In the genomic region with DNA sequence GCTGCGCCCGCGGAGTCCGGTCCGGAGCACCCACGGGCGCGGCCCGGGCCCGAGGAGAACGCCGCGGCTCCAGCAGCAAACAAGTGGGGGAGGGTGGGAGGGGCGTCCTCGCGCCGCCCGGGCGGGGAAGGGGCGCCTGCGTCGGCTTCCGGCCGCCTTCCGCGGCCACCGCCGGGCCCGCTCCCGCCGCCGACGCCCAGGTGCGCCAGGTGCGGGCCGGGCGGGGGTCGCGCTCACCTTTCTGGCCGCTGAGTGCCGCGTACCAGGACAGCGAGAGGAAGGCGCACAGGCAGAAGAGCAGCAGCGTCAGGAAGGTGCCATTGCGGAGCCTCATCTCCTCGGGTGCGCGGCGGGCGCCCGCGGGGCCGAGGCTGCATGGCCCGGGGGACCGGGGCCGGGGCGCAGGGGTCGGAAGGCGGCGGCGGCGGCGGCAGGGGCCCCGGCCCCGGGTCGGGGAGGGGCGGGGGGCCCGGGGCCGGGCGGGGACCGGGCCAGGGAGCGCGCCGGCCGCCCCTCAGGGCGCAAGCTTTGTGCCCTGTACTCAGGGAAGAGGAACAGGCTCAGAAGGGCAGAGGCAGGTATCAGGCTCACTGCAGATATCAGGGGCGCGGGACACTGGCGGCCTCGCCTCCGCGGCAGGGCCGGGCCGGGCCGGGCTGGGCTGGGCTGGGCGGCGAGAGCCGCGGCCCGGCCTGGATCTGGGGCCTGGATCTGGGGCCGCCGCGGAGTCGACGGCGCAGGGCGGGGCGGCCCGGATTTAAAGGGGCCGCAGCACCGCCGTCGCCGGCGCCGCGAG, we compare ENCODE assay signal across 8 cellular contexts. TPM values are rescaled to one million over a fixed set of nuclear protein-coding genes. Genes with fewer than 3 reads are reported as not detected.
A peak's percentile ranks its signal among the peaks of the same experiment; 100 is the strongest.
DNase-seq lines count a peak whose midpoint lies in the region; ATAC-seq, FAIRE-seq and TF ChIP-seq lines count a peak whose summit lies in the region.

A gene (minus strand): TSS at position 617 of the 796 bp plus-strand sequence. CDS start 283 bp downstream, at position 334.

- peak within 1 kb of the TSS; percentile 79 for H3K4me3 Mint-ChIP-seq in activated B cell treated with CpG ODN at 0.5 μM for 24 hours
- H3K4me3 Mint-ChIP-seq in dendritic cell treated with granulocyte-macrophage colony-stimulating factor and Interleukin-4, amounts not matched to agents 40 ng/mL and 50 ng/mL, for 4 days = peak within 1 kb of the TSS; percentile 86

- peak; percentile 67; the same call in 1 of the 2 replicates for TF ChIP-seq POLR2A in GM12892 (IDR thresholded peaks at IDR 0.05; ENCODE audit: low read depth, low read length)

- ATAC-seq in HG02798 (IDR thresholded peaks at IDR 0.05; ENCODE audit: poor library complexity, unreplicated experiment) (peak; percentile 77), activated B cell treated with CpG ODN at 0.5 μM for 24 hours (ENCODE audit: low read depth) (peak; percentile 79), left colon (peak; percentile 62)

- TF ChIP-seq CTCF in activated B cell treated with CpG ODN at 0.5 μM for 24 hours (IDR thresholded peaks at IDR 0.05) = no peak

- H3K27me3 Mint-ChIP-seq in activated B cell treated with CpG ODN at 0.5 μM for 24 hours = no peaks in the 10 kb centered on the region
- H3K27me3 Mint-ChIP-seq in dendritic cell treated with granulocyte-macrophage colony-stimulating factor and Interleukin-4, amounts not matched to agents 40 ng/mL and 50 ng/mL, for 4 days = no peaks in the 10 kb centered on the region

- peak within 1 kb of the TSS; percentile 70 for H3K27ac Mint-ChIP-seq in activated B cell treated with CpG ODN at 0.5 μM for 24 hours
- H3K27ac Mint-ChIP-seq in dendritic cell treated with granulocyte-macrophage colony-stimulating factor and Interleukin-4, amounts not matched to agents 40 ng/mL and 50 ng/mL, for 4 days = peak within 1 kb of the TSS; percentile 77

- no peaks in the 10 kb centered on the region for H3K9me3 Mint-ChIP-seq in activated B cell treated with CpG ODN at 0.5 μM for 24 hours
- no peaks in the 10 kb centered on the region for H3K9me3 Mint-ChIP-seq in dendritic cell treated with granulocyte-macrophage colony-stimulating factor and Interleukin-4, amounts not matched to agents 40 ng/mL and 50 ng/mL, for 4 days

- POLR2A ChIA-PET in activated B cell treated with CpG ODN at 0.5 μM for 24 hours (lab: Charles Lee) = interaction anchor here (0.6 to 3.8 kb wide), 10 partner anchors 12 to 1738 kb away, joined by 3 to 58 read pairs (median 4); a partner anchor contains a TSS

- peak; percentile 98 for DNase-seq in 8988T
- DNase-seq in GM12892 (ENCODE audit: insufficient read length) = peak; percentile 91
- peak; percentile 70 for DNase-seq in NCI-H146 (lab: John Stamatoyannopoulos, UW)
- DNase-seq in activated B cell treated with CpG ODN at 0.5 μM for 24 hours = peak; percentile 69
- peak; percentile 80 to 85 for DNase-seq in left colon
- DNase-seq in stimulated activated CD4-positive, alpha-beta T cell treated with anti-CD3 and anti-CD28 coated beads, Interleukin-2, amount 100 ng/mL, for 4 hours (ENCODE audit: low read depth) = peak; percentile 33

- peaks cover 4% of the 10 kb centered on the region for H3K36me3 Mint-ChIP-seq in activated B cell treated with CpG ODN at 0.5 μM for 24 hours (ENCODE audit: low read depth)
- H3K36me3 Mint-ChIP-seq in dendritic cell treated with granulocyte-macrophage colony-stimulating factor and Interleukin-4, amounts not matched to agents 40 ng/mL and 50 ng/mL, for 4 days (ENCODE audit: low read depth) = peaks cover 21% of the 10 kb centered on the region

- intact Hi-C loops in activated B cell treated with CpG ODN at 0.5 μM for 24 hours (cut with micrococcal nuclease) (loop anchor here (1.0 kb wide), 2 partner anchors 13 to 52 kb away; a partner anchor contains a TSS), left colon (cut with DNase I, micrococcal nuclease) (no loop called here)
- intact Hi-C loops in dendritic cell treated with granulocyte-macrophage colony-stimulating factor and Interleukin-4, amounts not matched to agents 40 ng/mL and 50 ng/mL, for 4 days (cut with micrococcal nuclease) = loop anchor here (2.0 to 5.0 kb wide), 2 partner anchors 14 to 266 kb away; a partner anchor contains a TSS

- H3K4me1 Mint-ChIP-seq in activated B cell treated with CpG ODN at 0.5 μM for 24 hours = peaks cover 37% of the 10 kb centered on the region
- H3K4me1 Mint-ChIP-seq in dendritic cell treated with granulocyte-macrophage colony-stimulating factor and Interleukin-4, amounts not matched to agents 40 ng/mL and 50 ng/mL, for 4 days (ENCODE audit: low read depth) = peaks cover 56% of the 10 kb centered on the region

- no peak for FAIRE-seq in GM12892 (lab: Jason Lieb, UNC)

- CTCF ChIA-PET in activated B cell treated with CpG ODN at 0.5 μM for 24 hours (lab: Charles Lee) = interaction anchor here (1.1 kb wide), 1 partner anchor 165 kb away, joined by 3 read pairs; no protein-coding TSS in a partner anchor

RNA-seq across cellular contexts. Expression of the gene that starts here (rescaled TPM):
- 51.3 TPM for polyA plus RNA-seq in GM12892 (2012; ENCODE audit: missing spikeins)
- total RNA-seq in activated B cell treated with CpG ODN at 0.5 μM for 24 hours = 73.6 and 85.3 TPM in 2 replicates
- 100 to 1,000 TPM; 465 to 474 TPM for total RNA-seq in left colon

Comparison
In these comparisons a context has a peak if more than half of its experiments do, and no peak if none do; other contexts are left out.
1. Peak in every context shown above with its lines: DNase-seq and ATAC-seq.
2. DNase-seq: peak in every context shown above with its lines; median percentile 98 in 8988T; 91 in GM12892; 82 in left colon; 70 in NCI-H146; 69 in activated B cell treated with CpG ODN at 0.5 μM for 24 hours; 33 in stimulated activated CD4-positive, alpha-beta T cell treated with anti-CD3 and anti-CD28 coated beads, Interleukin-2, amount 100 ng/mL, for 4 hours.
3. intact Hi-C loops: an anchor here in activated B cell treated with CpG ODN at 0.5 μM for 24 hours (1.0 kb wide) and dendritic cell treated with granulocyte-macrophage colony-stimulating factor and Interleukin-4, amounts not matched to agents 40 ng/mL and 50 ng/mL, for 4 days (2.0 to 5.0 kb wide); none called in left colon.